ENCODE assay signal across 16 cellular contexts in genomic region chr21:33339135-33339534, GRCh38.
"Had no signal": no experiment of that assay in that cellular context is flagged by ENCODE, and none has a peak within 500 bp of the region (broad histone marks: within the 10 kb centered on the region; RNA-seq: fewer than 3 reads in every experiment).

No MANE protein-coding gene starts in this region.

- H3K27me3 ChIP-seq: adrenal gland, right atrium auricular region had no signal

- H3K27ac Mint-ChIP-seq: activated CD8-positive, alpha-beta T cell treated with anti-CD3 and anti-CD28 coated beads for 36 hours; activated T-cell treated with anti-CD3 and anti-CD28 coated beads, Interleukin-2, amount 50 U/mL, for 72 hours; effector memory CD8-positive, alpha-beta T cell; stimulated activated effector memory CD8-positive, alpha-beta T cell treated with anti-CD3 and anti-CD28 coated beads, Interleukin-12 subunit alpha, Interleukin-12 subunit beta, amount 100 ng/mL, for 72 hours; type B pancreatic cell had no signal

- H3K9me3 Mint-ChIP-seq: activated CD8-positive, alpha-beta T cell treated with anti-CD3 and anti-CD28 coated beads for 36 hours; activated T-cell treated with anti-CD3 and anti-CD28 coated beads, Interleukin-2, amount 50 U/mL, for 72 hours; effector memory CD8-positive, alpha-beta T cell; natural killer cell; stimulated activated effector memory CD8-positive, alpha-beta T cell treated with anti-CD3 and anti-CD28 coated beads, Interleukin-12 subunit alpha, Interleukin-12 subunit beta, amount 100 ng/mL, for 72 hours; type B pancreatic cell had no signal

- H3K27ac ChIP-seq: adrenal gland, epithelial cell of prostate, right atrium auricular region, skin epidermis had no signal

- H3K4me3 ChIP-seq: adrenal gland, lung, right atrium auricular region, skin epidermis had no signal

- H3K9me3 ChIP-seq: adrenal gland, right atrium auricular region had no signal

- H3K27me3 Mint-ChIP-seq: activated CD8-positive, alpha-beta T cell treated with anti-CD3 and anti-CD28 coated beads for 36 hours; effector memory CD8-positive, alpha-beta T cell; type B pancreatic cell had no signal

- DNase-seq: activated CD4-positive, alpha-beta T cell treated with anti-CD3 and anti-CD28 coated beads for 4 hours; activated CD8-positive, alpha-beta memory T cell treated with anti-CD3 and anti-CD28 coated beads, Interleukin-2, amount 50 U/mL, for 4 hours; activated CD8-positive, alpha-beta T cell treated with anti-CD3 and anti-CD28 coated beads for 36 hours; activated naive CD4-positive, alpha-beta T cell; activated T-cell treated with anti-CD3 and anti-CD28 coated beads, Interleukin-2, amount 50 U/mL, for 72 hours; adrenal gland; central memory CD4-positive, alpha-beta T cell; effector memory CD8-positive, alpha-beta T cell; natural killer cell; nucleus accumbens had no signal

- ATAC-seq: activated CD8-positive, alpha-beta T cell treated with anti-CD3 and anti-CD28 coated beads for 36 hours; activated T-cell treated with anti-CD3 and anti-CD28 coated beads, Interleukin-2, amount 50 U/mL, for 72 hours; effector memory CD8-positive, alpha-beta T cell; natural killer cell; stimulated activated effector memory CD8-positive, alpha-beta T cell treated with anti-CD3 and anti-CD28 coated beads, Interleukin-12 subunit alpha, Interleukin-12 subunit beta, amount 100 ng/mL, for 72 hours had no signal

- H3K4me3 Mint-ChIP-seq: activated CD8-positive, alpha-beta T cell treated with anti-CD3 and anti-CD28 coated beads for 36 hours; activated T-cell treated with anti-CD3 and anti-CD28 coated beads, Interleukin-2, amount 50 U/mL, for 72 hours; effector memory CD8-positive, alpha-beta T cell; natural killer cell; stimulated activated effector memory CD8-positive, alpha-beta T cell treated with anti-CD3 and anti-CD28 coated beads, Interleukin-12 subunit alpha, Interleukin-12 subunit beta, amount 100 ng/mL, for 72 hours; type B pancreatic cell had no signal
